Comparison of ENCODE assay signal across 9 cellular contexts in genomic region chr5:124742521-124742920, GRCh38. TPM values are rescaled to one million over a fixed set of nuclear protein-coding genes. Genes with fewer than 3 reads are reported as not detected.
DNase-seq lines count a peak whose midpoint lies in the region; ATAC-seq and TF ChIP-seq lines count a peak whose summit lies in the region.
"Had no signal": no experiment of that assay in that cellular context is flagged by ENCODE, and none has a peak within 500 bp of the region (broad histone marks: within the 10 kb centered on the region; RNA-seq: fewer than 3 reads in every experiment).

No MANE protein-coding gene starts in this region.

- peak overlapping the region; percentile 75 for H3K27ac ChIP-seq in rectal smooth muscle tissue (ENCODE audit: low read depth, low read length)

- H3K27me3 Mint-ChIP-seq in activated CD8-positive, alpha-beta memory T cell treated with anti-CD3 and anti-CD28 coated beads, Interleukin-2, amount 10 ng/mL, durations not matched to agents 7 days and 5 days, result peaks cover 33% of the 10 kb centered on the region

- peaks cover 12% of the 10 kb centered on the region for H3K9me3 ChIP-seq in ES-I3 (ENCODE audit: control insufficient read depth, insufficient read depth, low read length)

- no peaks in the 10 kb centered on the region for H3K36me3 ChIP-seq in ES-I3 (ENCODE audit: insufficient read depth, low read length)
- H3K36me3 ChIP-seq in rectal smooth muscle tissue (ENCODE audit: control insufficient read depth, insufficient read depth, low read length), result no peaks in the 10 kb centered on the region

- no peaks in the 10 kb centered on the region for H3K36me3 Mint-ChIP-seq in activated CD8-positive, alpha-beta memory T cell treated with anti-CD3 and anti-CD28 coated beads, Interleukin-2, amount 10 ng/mL, durations not matched to agents 7 days and 5 days
- H3K36me3 Mint-ChIP-seq: CD4-positive, alpha-beta memory T cell had no signal

- H3K27me3 ChIP-seq in rectal smooth muscle tissue (ENCODE audit: control insufficient read depth, insufficient read depth, low read length), result no peaks in the 10 kb centered on the region

- H3K4me3 ChIP-seq in WI38 (ENCODE audit: low read depth, low read length) (peak overlapping the region; percentile 79), foreskin fibroblast (ENCODE audit: low read depth in 1 of 2, low read length in 2 of 2) (peak overlapping the region; percentile 60 to 86), rectal smooth muscle tissue (ENCODE audit: low read length) (peak overlapping the region; percentile 64)

- H3K4me1 ChIP-seq in ES-I3 (ENCODE audit: insufficient read depth, low read length) (peaks cover 28% of the 10 kb centered on the region), rectal smooth muscle tissue (ENCODE audit: control insufficient read depth, insufficient read depth, low read length) (peaks cover 18% of the 10 kb centered on the region)

- TF ChIP-seq CTCF in WI38 (IDR thresholded peaks at IDR 0.05; ENCODE audit: low read depth, low read length) (no peak), foreskin fibroblast (IDR thresholded peaks at IDR 0.05; ENCODE audit: low read depth, low read length) (no peak)

- peaks cover 2% of the 10 kb centered on the region for H3K9me3 Mint-ChIP-seq in activated CD8-positive, alpha-beta memory T cell treated with anti-CD3 and anti-CD28 coated beads, Interleukin-2, amount 10 ng/mL, durations not matched to agents 7 days and 5 days (ENCODE audit: low read depth)

- CTCF ChIA-PET in activated CD8-positive, alpha-beta memory T cell treated with anti-CD3 and anti-CD28 coated beads, Interleukin-2, amount 10 ng/mL, durations not matched to agents 7 days and 5 days (lab: Charles Lee), result no interaction called here

- no peak for DNase-seq in foreskin fibroblast
- no peak for DNase-seq in activated CD8-positive, alpha-beta memory T cell treated with anti-CD3 and anti-CD28 coated beads, Interleukin-2, amount 10 ng/mL, durations not matched to agents 7 days and 5 days
- DNase-seq in stimulated activated CD4-positive, alpha-beta T cell treated with anti-CD3 and anti-CD28 coated beads, Interleukin-2, amount 100 ng/mL, for 48 hours, result no peak
- DNase-seq: CD4-positive, alpha-beta memory T cell had no signal

- no peak for ATAC-seq in activated CD8-positive, alpha-beta memory T cell treated with anti-CD3 and anti-CD28 coated beads, Interleukin-2, amount 10 ng/mL, durations not matched to agents 7 days and 5 days
- ATAC-seq in HG02973 (IDR thresholded peaks at IDR 0.05; ENCODE audit: unreplicated experiment) (no peak), GM18519 (IDR thresholded peaks at IDR 0.05; ENCODE audit: low FRiP score, unreplicated experiment) (no peak)

- no peak overlapping the region for H3K4me3 Mint-ChIP-seq in activated CD8-positive, alpha-beta memory T cell treated with anti-CD3 and anti-CD28 coated beads, Interleukin-2, amount 10 ng/mL, durations not matched to agents 7 days and 5 days
- H3K4me3 Mint-ChIP-seq: CD4-positive, alpha-beta memory T cell had no signal

- H3K27ac Mint-ChIP-seq in activated CD8-positive, alpha-beta memory T cell treated with anti-CD3 and anti-CD28 coated beads, Interleukin-2, amount 10 ng/mL, durations not matched to agents 7 days and 5 days, result no peak overlapping the region
- H3K27ac Mint-ChIP-seq: CD4-positive, alpha-beta memory T cell had no signal

- no peaks in the 10 kb centered on the region for H3K4me1 Mint-ChIP-seq in activated CD8-positive, alpha-beta memory T cell treated with anti-CD3 and anti-CD28 coated beads, Interleukin-2, amount 10 ng/mL, durations not matched to agents 7 days and 5 days

- H3K9ac ChIP-seq in ES-I3 (ENCODE audit: low read depth, low read length) (peak overlapping the region; percentile 96), rectal smooth muscle tissue (ENCODE audit: low read length) (no peak overlapping the region)

RNA-seq across cellular contexts. Expression of gene ZNF608, which starts 3.9 kb away (rescaled TPM):
- total RNA-seq in activated CD8-positive, alpha-beta memory T cell treated with anti-CD3 and anti-CD28 coated beads, Interleukin-2, amount 10 ng/mL, durations not matched to agents 7 days and 5 days, result not detected
- total RNA-seq: CD4-positive, alpha-beta memory T cell had no signal
